1 cellular context compared by ENCODE assay signal in genomic region chr1:64744492-64745180, GRCh38.
TF ChIP-seq lines count a peak whose summit lies in the region.

A gene with protein sequence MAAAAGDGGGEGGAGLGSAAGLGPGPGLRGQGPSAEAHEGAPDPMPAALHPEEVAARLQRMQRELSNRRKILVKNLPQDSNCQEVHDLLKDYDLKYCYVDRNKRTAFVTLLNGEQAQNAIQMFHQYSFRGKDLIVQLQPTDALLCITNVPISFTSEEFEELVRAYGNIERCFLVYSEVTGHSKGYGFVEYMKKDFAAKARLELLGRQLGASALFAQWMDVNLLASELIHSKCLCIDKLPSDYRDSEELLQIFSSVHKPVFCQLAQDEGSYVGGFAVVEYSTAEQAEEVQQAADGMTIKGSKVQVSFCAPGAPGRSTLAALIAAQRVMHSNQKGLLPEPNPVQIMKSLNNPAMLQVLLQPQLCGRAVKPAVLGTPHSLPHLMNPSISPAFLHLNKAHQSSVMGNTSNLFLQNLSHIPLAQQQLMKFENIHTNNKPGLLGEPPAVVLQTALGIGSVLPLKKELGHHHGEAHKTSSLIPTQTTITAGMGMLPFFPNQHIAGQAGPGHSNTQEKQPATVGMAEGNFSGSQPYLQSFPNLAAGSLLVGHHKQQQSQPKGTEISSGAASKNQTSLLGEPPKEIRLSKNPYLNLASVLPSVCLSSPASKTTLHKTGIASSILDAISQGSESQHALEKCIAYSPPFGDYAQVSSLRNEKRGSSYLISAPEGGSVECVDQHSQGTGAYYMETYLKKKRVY (plus strand): TSS chr1:64745075. CDS start chr1:64745173, 98 bp downstream.

TF ChIP-seq in HEK293, 187 proteins besides CTCF, POLR2A, EP300 and RAD21 (continued from another document):
- no peak for TF ChIP-seq AEBP2 (tag by site-specific recombination; IDR thresholded peaks at IDR 0.05; ENCODE audit: borderline replicate concordance)
- TF ChIP-seq ZNF561 (tag by site-specific recombination; IDR thresholded peaks at IDR 0.05; ENCODE audit: borderline replicate concordance), result peak; percentile 91; the same call in 1 of the 2 replicates
- peak; percentile 80 for TF ChIP-seq ZNF501 (tag by site-specific recombination; IDR thresholded peaks at IDR 0.05)
- TF ChIP-seq ZNF202 (tag by site-specific recombination; IDR thresholded peaks at IDR 0.05; ENCODE audit: borderline replicate concordance), result no peak
- TF ChIP-seq ZSCAN23 (tag by site-specific recombination; IDR thresholded peaks at IDR 0.05), result 0 out of 2 replicates have a peak, but pooled peaks have one; percentile 22
